In genomic region chr6:139510040-139510815, GRCh38 we compare ENCODE assay signal across 1 cellular context.
TF ChIP-seq lines count a peak whose summit lies in the region.

No MANE protein-coding gene starts in this region.

TF ChIP-seq in SK-N-SH, 30 proteins besides CTCF, POLR2A, EP300 and RAD21 (continued from another document):
- TF ChIP-seq REST (IDR thresholded peaks at IDR 0.05; ENCODE audit: low read depth, low read length) (no peak), ELF1 (IDR thresholded peaks at IDR 0.05) (no peak), RCOR1 (IDR thresholded peaks at IDR 0.05; ENCODE audit: low read length) (no peak), PBX3 (IDR thresholded peaks at IDR 0.05) (no peak), FOXM1 (IDR thresholded peaks at IDR 0.05; ENCODE audit: low read depth) (no peak), USF2 (IDR thresholded peaks at IDR 0.05; ENCODE audit: borderline replicate concordance, low read depth, low read length) (no peak)
TF ChIP-seq in SK-N-SH: peak in this region for 0.
